ENCODE assay signal across 12 cellular contexts in genomic region chr11:118938491-118939411, GRCh38.
DNase-seq lines count a peak whose midpoint lies in the region; ATAC-seq and TF ChIP-seq lines count a peak whose summit lies in the region.
"Had no signal": no experiment of that assay in that cellular context is flagged by ENCODE, and none has a peak within 500 bp of the region (broad histone marks: within the 10 kb centered on the region; RNA-seq: fewer than 3 reads in every experiment).

No MANE protein-coding gene starts in this region.

- no peaks in the 10 kb centered on the region for H3K36me3 Mint-ChIP-seq in activated naive CD4-positive, alpha-beta T cell treated with anti-CD3 and anti-CD28 coated beads, Interleukin-2, amount 50 U/mL, for 24 hours

- no peaks in the 10 kb centered on the region for H3K27me3 Mint-ChIP-seq in activated naive CD4-positive, alpha-beta T cell treated with anti-CD3 and anti-CD28 coated beads, Interleukin-2, amount 50 U/mL, for 24 hours
- H3K27me3 Mint-ChIP-seq in stimulated activated naive CD8-positive, alpha-beta T cell treated with anti-CD3 and anti-CD28 coated beads, Interleukin-15, amount 100 ng/mL, for 72 hours = no peaks in the 10 kb centered on the region
- H3K27me3 Mint-ChIP-seq: B cell had no signal

- ATAC-seq in SK-N-SH treated with all-trans-retinoic acid at 6 μM for 48 hours (peak; percentile 80), HG02973 (IDR thresholded peaks at IDR 0.05; ENCODE audit: unreplicated experiment) (no peak), GM18520 (IDR thresholded peaks at IDR 0.05; ENCODE audit: unreplicated experiment) (no peak)
- ATAC-seq in stimulated activated naive CD8-positive, alpha-beta T cell treated with anti-CD3 and anti-CD28 coated beads, Interleukin-15, amount 100 ng/mL, for 72 hours = no peak
- ATAC-seq: activated CD4-positive, CD25-positive, alpha-beta regulatory T cell treated with anti-CD3 and anti-CD28 coated beads, Interleukin-2, amount 50 U/mL, for 24 hours had no signal

- peak overlapping the region; percentile 86 for H3K27ac Mint-ChIP-seq in activated naive CD4-positive, alpha-beta T cell treated with anti-CD3 and anti-CD28 coated beads, Interleukin-2, amount 50 U/mL, for 24 hours
- H3K27ac Mint-ChIP-seq in stimulated activated naive CD8-positive, alpha-beta T cell treated with anti-CD3 and anti-CD28 coated beads, Interleukin-15, amount 100 ng/mL, for 72 hours = peak overlapping the region in 1 of 2 donors; percentile 12
- H3K27ac Mint-ChIP-seq: B cell had no signal

- no peak overlapping the region for H3K4me3 Mint-ChIP-seq in activated naive CD4-positive, alpha-beta T cell treated with anti-CD3 and anti-CD28 coated beads, Interleukin-2, amount 50 U/mL, for 24 hours
- H3K4me3 Mint-ChIP-seq in stimulated activated naive CD8-positive, alpha-beta T cell treated with anti-CD3 and anti-CD28 coated beads, Interleukin-15, amount 100 ng/mL, for 72 hours = peak overlapping the region; percentile 14 to 19
- H3K4me3 Mint-ChIP-seq: B cell had no signal

- DNase-seq in activated naive CD4-positive, alpha-beta T cell treated with anti-CD3 and anti-CD28 coated beads, Interleukin-2, amount 50 U/mL, for 16 hours = no peak
- DNase-seq in glomerular visceral epithelial cell (ENCODE audit: extremely low spot score) (peak; percentile 97), NCI-H774 (lab: John Stamatoyannopoulos, UW) (no peak)
- DNase-seq in stimulated activated naive CD8-positive, alpha-beta T cell treated with anti-CD3 and anti-CD28 coated beads, Interleukin-15, amount 100 ng/mL, for 72 hours = no peak
- DNase-seq: amniotic stem cell, NCI-H1417 treated with DMSO at 0.1 percent for 48 hours had no signal

- H3K4me1 Mint-ChIP-seq in activated naive CD4-positive, alpha-beta T cell treated with anti-CD3 and anti-CD28 coated beads, Interleukin-2, amount 50 U/mL, for 24 hours = peaks cover 51% of the 10 kb centered on the region
- H3K4me1 Mint-ChIP-seq in stimulated activated naive CD8-positive, alpha-beta T cell treated with anti-CD3 and anti-CD28 coated beads, Interleukin-15, amount 100 ng/mL, for 72 hours = peaks cover 43% of the 10 kb centered on the region

- H3K9me3 Mint-ChIP-seq in activated naive CD4-positive, alpha-beta T cell treated with anti-CD3 and anti-CD28 coated beads, Interleukin-2, amount 50 U/mL, for 24 hours = no peaks in the 10 kb centered on the region
- H3K9me3 Mint-ChIP-seq in stimulated activated naive CD8-positive, alpha-beta T cell treated with anti-CD3 and anti-CD28 coated beads, Interleukin-15, amount 100 ng/mL, for 72 hours = no peaks in the 10 kb centered on the region

TF ChIP-seq in SK-N-SH treated with all-trans-retinoic acid at 6 μM for 48 hours, 23 proteins besides CTCF, POLR2A, EP300 and RAD21:
- TF ChIP-seq ZNF70 (CRISPR knock-in tag; IDR thresholded peaks at IDR 0.05) (no peak), ZNF565 (CRISPR knock-in tag; conservative IDR thresholded peaks at IDR 0.05; ENCODE audit: low read depth) (no peak), GLIS3 (CRISPR knock-in tag; IDR thresholded peaks at IDR 0.05) (no peak), ZC3H10 (CRISPR knock-in tag; IDR thresholded peaks at IDR 0.05) (no peak), TSHZ2 (CRISPR knock-in tag; IDR thresholded peaks at IDR 0.05) (no peak), PPARA (CRISPR knock-in tag; IDR thresholded peaks at IDR 0.05; ENCODE audit: borderline replicate concordance) (no peak), ZNF8 (CRISPR knock-in tag; IDR thresholded peaks at IDR 0.05) (no peak), TCF4 (CRISPR knock-in tag; IDR thresholded peaks at IDR 0.05; ENCODE audit: borderline replicate concordance) (no peak), CSDC2 (CRISPR knock-in tag; IDR thresholded peaks at IDR 0.05) (no peak), PATZ1 (CRISPR knock-in tag; IDR thresholded peaks at IDR 0.05; ENCODE audit: borderline replicate concordance) (no peak), CREB5 (CRISPR knock-in tag; IDR thresholded peaks at IDR 0.05; ENCODE audit: low read depth) (no peak), SNAI2 (CRISPR knock-in tag; IDR thresholded peaks at IDR 0.05) (no peak), ZFP30 (CRISPR knock-in tag; IDR thresholded peaks at IDR 0.05) (no peak), OSR1 (CRISPR knock-in tag; IDR thresholded peaks at IDR 0.05) (no peak)
- TF ChIP-seq, protein P1, sequence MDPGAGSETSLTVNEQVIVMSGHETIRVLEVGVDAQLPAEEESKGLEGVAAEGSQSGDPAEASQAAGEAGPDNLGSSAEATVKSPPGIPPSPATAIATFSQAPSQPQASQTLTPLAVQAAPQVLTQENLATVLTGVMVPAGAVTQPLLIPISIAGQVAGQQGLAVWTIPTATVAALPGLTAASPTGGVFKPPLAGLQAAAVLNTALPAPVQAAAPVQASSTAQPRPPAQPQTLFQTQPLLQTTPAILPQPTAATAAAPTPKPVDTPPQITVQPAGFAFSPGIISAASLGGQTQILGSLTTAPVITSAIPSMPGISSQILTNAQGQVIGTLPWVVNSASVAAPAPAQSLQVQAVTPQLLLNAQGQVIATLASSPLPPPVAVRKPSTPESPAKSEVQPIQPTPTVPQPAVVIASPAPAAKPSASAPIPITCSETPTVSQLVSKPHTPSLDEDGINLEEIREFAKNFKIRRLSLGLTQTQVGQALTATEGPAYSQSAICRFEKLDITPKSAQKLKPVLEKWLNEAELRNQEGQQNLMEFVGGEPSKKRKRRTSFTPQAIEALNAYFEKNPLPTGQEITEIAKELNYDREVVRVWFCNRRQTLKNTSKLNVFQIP (CRISPR knock-in tag; IDR thresholded peaks at IDR 0.05; ENCODE audit: borderline replicate concordance, low read depth) = no peak
TF ChIP-seq in SK-N-SH treated with all-trans-retinoic acid at 6 μM for 48 hours: peak in this region for 0.
